24 cellular contexts compared by ENCODE assay signal in the genomic region with DNA sequence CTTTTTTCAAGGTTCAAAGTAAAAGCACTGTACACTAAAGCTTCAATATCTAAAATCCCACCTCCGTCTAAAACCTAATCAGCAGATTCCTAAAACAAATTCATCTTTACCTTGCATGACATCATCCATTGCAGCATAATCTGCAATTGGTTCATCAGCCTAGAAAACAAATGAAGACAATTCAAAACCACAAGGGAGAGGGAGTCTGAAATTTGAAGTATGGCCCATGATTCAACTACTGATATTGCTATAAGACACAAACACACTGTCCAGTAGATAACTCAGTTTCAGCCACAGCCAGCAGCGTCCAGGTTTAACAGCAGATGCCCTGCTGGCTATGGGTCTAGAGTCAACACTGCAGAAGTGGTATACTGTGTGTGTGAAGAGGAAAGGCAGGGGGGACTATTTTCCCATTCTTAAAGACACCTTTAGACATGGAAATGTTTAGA. TPM values are rescaled to one million over a fixed set of nuclear protein-coding genes. Genes with fewer than 3 reads are reported as not detected.
"Had no signal": no experiment of that assay in that cellular context is flagged by ENCODE, and none has a peak within 500 bp of the region (broad histone marks: within the 10 kb centered on the region; RNA-seq: fewer than 3 reads in every experiment).

No MANE protein-coding gene starts in this region.

- H3K4me3 Mint-ChIP-seq: activated naive CD8-positive, alpha-beta T cell treated with anti-CD3 and anti-CD28 coated beads for 36 hours; effector memory CD8-positive, alpha-beta T cell; naive thymus-derived CD8-positive, alpha-beta T cell; stimulated activated naive CD8-positive, alpha-beta T cell treated with anti-CD3 and anti-CD28 coated beads, Interleukin-15, Interleukin-2, amounts not matched to agents 100 ng/mL and 50 ng/mL, for 24 hours; T-helper 2 cell treated with Interferon-gamma antibody and Interleukin-4, amounts not matched to agents 5 μg/mL and 100 μg/mL, for 36 hours had no signal

- H3K9me3 ChIP-seq: body of pancreas, lower lobe of right lung, ovary, suprapubic skin, vagina had no signal

- H3K36me3 ChIP-seq: ovary had no signal

- H3K27me3 ChIP-seq: body of pancreas, foreskin keratinocyte, ovary, suprapubic skin, vagina had no signal

- DNase-seq: activated CD4-positive, alpha-beta T cell treated with anti-CD3 and anti-CD28 coated beads, Interleukin-2, amount 50 U/mL, for 1 hour; activated effector memory CD4-positive, alpha-beta T cell treated with anti-CD3 and anti-CD28 coated beads, Interleukin-2, amount 50 U/mL, for 16 hours; activated naive CD8-positive, alpha-beta T cell treated with anti-CD3 and anti-CD28 coated beads for 36 hours; amygdala; body of pancreas; effector memory CD8-positive, alpha-beta T cell; foreskin keratinocyte; glutamatergic neuron; hypothalamus; islet precursor cell; lower lobe of right lung; naive thymus-derived CD8-positive, alpha-beta T cell; ovary; psoas muscle; right cardiac atrium; SW 1271; trophoblast cell had no signal

- H3K27ac Mint-ChIP-seq: stimulated activated naive CD8-positive, alpha-beta T cell treated with anti-CD3 and anti-CD28 coated beads, Interleukin-15, Interleukin-2, amounts not matched to agents 100 ng/mL and 50 ng/mL, for 24 hours; T-helper 2 cell treated with Interferon-gamma antibody and Interleukin-4, amounts not matched to agents 5 μg/mL and 100 μg/mL, for 36 hours had no signal

- ATAC-seq: activated CD4-positive, CD25-positive, alpha-beta regulatory T cell treated with anti-CD3 and anti-CD28 coated beads, Interleukin-2, amount 50 U/mL, for 24 hours; body of pancreas; effector memory CD8-positive, alpha-beta T cell; foreskin keratinocyte; lower lobe of right lung; naive thymus-derived CD8-positive, alpha-beta T cell; psoas muscle; right cardiac atrium had no signal

- H3K4me1 Mint-ChIP-seq: activated naive CD8-positive, alpha-beta T cell treated with anti-CD3 and anti-CD28 coated beads for 36 hours; naive thymus-derived CD8-positive, alpha-beta T cell had no signal

- H3K27me3 Mint-ChIP-seq: activated naive CD8-positive, alpha-beta T cell treated with anti-CD3 and anti-CD28 coated beads for 36 hours; effector memory CD8-positive, alpha-beta T cell; naive thymus-derived CD8-positive, alpha-beta T cell; stimulated activated naive CD8-positive, alpha-beta T cell treated with anti-CD3 and anti-CD28 coated beads, Interleukin-15, Interleukin-2, amounts not matched to agents 100 ng/mL and 50 ng/mL, for 24 hours had no signal

- H3K27ac ChIP-seq: body of pancreas, foreskin keratinocyte, lower lobe of right lung, ovary, psoas muscle, skin epidermis, suprapubic skin, vagina had no signal

- H3K4me1 ChIP-seq: body of pancreas, foreskin keratinocyte, lower lobe of right lung, psoas muscle, suprapubic skin, vagina had no signal

- H3K4me3 ChIP-seq: body of pancreas, lower lobe of right lung, ovary, psoas muscle, skin epidermis, suprapubic skin, vagina had no signal

- H3K9me3 Mint-ChIP-seq: activated naive CD8-positive, alpha-beta T cell treated with anti-CD3 and anti-CD28 coated beads for 36 hours; effector memory CD8-positive, alpha-beta T cell; naive thymus-derived CD8-positive, alpha-beta T cell; stimulated activated naive CD8-positive, alpha-beta T cell treated with anti-CD3 and anti-CD28 coated beads, Interleukin-15, Interleukin-2, amounts not matched to agents 100 ng/mL and 50 ng/mL, for 24 hours; T-helper 2 cell treated with Interferon-gamma antibody and Interleukin-4, amounts not matched to agents 5 μg/mL and 100 μg/mL, for 36 hours had no signal

RNA-seq across cellular contexts. Expression of a gene that starts 17.9 kb away (rescaled TPM):
- total RNA-seq: dermis microvascular lymphatic vessel endothelial cell had no signal
- polyA plus RNA-seq: naive thymus-derived CD8-positive, alpha-beta T cell had no signal
